Comparison of ENCODE assay signal across 1 cellular context in genomic region chr7:37901890-37902524, GRCh38.
TF ChIP-seq lines count a peak whose summit lies in the region.

No MANE protein-coding gene starts in this region.

TF ChIP-seq in HepG2, 621 proteins besides CTCF, POLR2A, EP300 and RAD21:
- TF ChIP-seq RARA (CRISPR knock-in tag; IDR thresholded peaks at IDR 0.05) (peak; percentile 69), PTBP1 (IDR thresholded peaks at IDR 0.05; ENCODE audit: low read depth, low read length, poor library complexity, severe bottlenecking) (no peak), ZFP82 (CRISPR knock-in tag; IDR thresholded peaks at IDR 0.05; ENCODE audit: borderline replicate concordance) (no peak), ZNF792 (CRISPR knock-in tag; IDR thresholded peaks at IDR 0.05) (no peak), HOXA7 (CRISPR knock-in tag; IDR thresholded peaks at IDR 0.05) (no peak), ZNF232 (CRISPR knock-in tag; IDR thresholded peaks at IDR 0.05; ENCODE audit: borderline replicate concordance) (no peak), ZNF644 (CRISPR knock-in tag; IDR thresholded peaks at IDR 0.05; ENCODE audit: low read depth) (peak; percentile 61; the same call in 1 of the 2 replicates), XBP1 (CRISPR knock-in tag; IDR thresholded peaks at IDR 0.05) (no peak), RBAK (CRISPR knock-in tag; IDR thresholded peaks at IDR 0.05) (no peak), NFE2 (CRISPR knock-in tag; IDR thresholded peaks at IDR 0.05) (peak; percentile 30; the same call in 1 of the 2 replicates), ZBTB33 (CRISPR knock-in tag; IDR thresholded peaks at IDR 0.05) (no peak), ZNF260 (CRISPR knock-in tag; IDR thresholded peaks at IDR 0.05; ENCODE audit: borderline replicate concordance, low read depth) (no peak), GPN1 (CRISPR knock-in tag; IDR thresholded peaks at IDR 0.05; ENCODE audit: borderline replicate concordance) (no peak), CEBPG (CRISPR knock-in tag; IDR thresholded peaks at IDR 0.05) (no peak), ZSCAN20 (CRISPR knock-in tag; IDR thresholded peaks at IDR 0.05; ENCODE audit: borderline replicate concordance) (no peak), GATAD1 (CRISPR knock-in tag; IDR thresholded peaks at IDR 0.05) (no peak), ELK4 (CRISPR knock-in tag; IDR thresholded peaks at IDR 0.05; ENCODE audit: borderline replicate concordance) (no peak), ATRX (CRISPR knock-in tag; IDR thresholded peaks at IDR 0.05; ENCODE audit: borderline replicate concordance) (no peak), HOXA9 (CRISPR knock-in tag; IDR thresholded peaks at IDR 0.05; ENCODE audit: borderline replicate concordance) (no peak), MAFK (conservative IDR thresholded peaks at IDR 0.05 in 1 of 2, IDR thresholded peaks at IDR 0.05 in 1 of 2; ENCODE audit: low read length in 2 of 2) (peak; percentile 98), ZC3H4 (CRISPR knock-in tag; IDR thresholded peaks at IDR 0.05; ENCODE audit: borderline replicate concordance) (no peak), CHD2 (IDR thresholded peaks at IDR 0.05; ENCODE audit: low read depth, low read length) (no peak), SMARCC2 (IDR thresholded peaks at IDR 0.05) (no peak), CBFB (CRISPR knock-in tag; IDR thresholded peaks at IDR 0.05) (no peak), MAFG (CRISPR knock-in tag; IDR thresholded peaks at IDR 0.05) (0 out of 2 replicates have a peak, but pooled peaks have one; percentile 52), MAFF (IDR thresholded peaks at IDR 0.05; ENCODE audit: low read depth, low read length) (peak; percentile 98), NFE2L2 (IDR thresholded peaks at IDR 0.05; ENCODE audit: low read length) (peak; percentile 97), FOXP1 (IDR thresholded peaks at IDR 0.05) (no peak), FOXP1 (CRISPR knock-in tag; IDR thresholded peaks at IDR 0.05) (no peak), ZBTB8A (CRISPR knock-in tag; IDR thresholded peaks at IDR 0.05; ENCODE audit: borderline replicate concordance, low read depth) (no peak), MBD4 (IDR thresholded peaks at IDR 0.05; ENCODE audit: borderline replicate concordance, low read length) (no peak), FLYWCH1 (CRISPR knock-in tag; IDR thresholded peaks at IDR 0.05) (no peak), AHR (CRISPR knock-in tag; IDR thresholded peaks at IDR 0.05) (no peak), ZSCAN31 (CRISPR knock-in tag; IDR thresholded peaks at IDR 0.05; ENCODE audit: low read depth) (no peak), ZNF781 (CRISPR knock-in tag; IDR thresholded peaks at IDR 0.05; ENCODE audit: borderline replicate concordance, not compliant biosample characterization) (no peak), SNAPC4 (CRISPR knock-in tag; IDR thresholded peaks at IDR 0.05) (no peak), ZFP62 (CRISPR knock-in tag; IDR thresholded peaks at IDR 0.05) (no peak), ZMYM4 (CRISPR knock-in tag; IDR thresholded peaks at IDR 0.05) (no peak), TEAD3 (CRISPR knock-in tag; optimal IDR thresholded peaks at IDR 0.05; ENCODE audit: borderline replicate concordance) (peak; percentile 41), ZNF564 (CRISPR knock-in tag; IDR thresholded peaks at IDR 0.05) (no peak), DNMT1 (CRISPR knock-in tag; IDR thresholded peaks at IDR 0.05) (no peak)
- TF ChIP-seq, protein P1, sequence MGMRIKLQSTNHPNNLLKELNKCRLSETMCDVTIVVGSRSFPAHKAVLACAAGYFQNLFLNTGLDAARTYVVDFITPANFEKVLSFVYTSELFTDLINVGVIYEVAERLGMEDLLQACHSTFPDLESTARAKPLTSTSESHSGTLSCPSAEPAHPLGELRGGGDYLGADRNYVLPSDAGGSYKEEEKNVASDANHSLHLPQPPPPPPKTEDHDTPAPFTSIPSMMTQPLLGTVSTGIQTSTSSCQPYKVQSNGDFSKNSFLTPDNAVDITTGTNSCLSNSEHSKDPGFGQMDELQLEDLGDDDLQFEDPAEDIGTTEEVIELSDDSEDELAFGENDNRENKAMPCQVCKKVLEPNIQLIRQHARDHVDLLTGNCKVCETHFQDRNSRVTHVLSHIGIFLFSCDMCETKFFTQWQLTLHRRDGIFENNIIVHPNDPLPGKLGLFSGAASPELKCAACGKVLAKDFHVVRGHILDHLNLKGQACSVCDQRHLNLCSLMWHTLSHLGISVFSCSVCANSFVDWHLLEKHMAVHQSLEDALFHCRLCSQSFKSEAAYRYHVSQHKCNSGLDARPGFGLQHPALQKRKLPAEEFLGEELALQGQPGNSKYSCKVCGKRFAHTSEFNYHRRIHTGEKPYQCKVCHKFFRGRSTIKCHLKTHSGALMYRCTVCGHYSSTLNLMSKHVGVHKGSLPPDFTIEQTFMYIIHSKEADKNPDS (CRISPR knock-in tag; IDR thresholded peaks at IDR 0.05), result no peak
